In genomic region chr14:103512701-103513611, GRCh38 we compare ENCODE assay signal across 8 cellular contexts. TPM values are rescaled to one million over a fixed set of nuclear protein-coding genes. Genes with fewer than 3 reads are reported as not detected.
A peak's percentile ranks its signal among the peaks of the same experiment; 100 is the strongest.
DNase-seq lines count a peak whose midpoint lies in the region; ATAC-seq and TF ChIP-seq lines count a peak whose summit lies in the region.

No MANE protein-coding gene starts in this region.

- in situ Hi-C loops in GM23248 (cut with MboI), result no loop called here

- 22 to 23% methylated on average over 25 of the region's 25 CpGs for WGBS in GM23248 (ENCODE audit: low coverage in 1 of 2, low lambda C conversion rate in 2 of 2, missing lambda C conversion rate in 2 of 2), 2 experiments

- H3F3A ChIP-seq in GM23248 (ENCODE audit: insufficient read depth), result peaks cover 38% of the 10 kb centered on the region

- no peaks in the 10 kb centered on the region for H3K9me3 Mint-ChIP-seq in CD4-positive, alpha-beta T cell
- no peaks in the 10 kb centered on the region for H3K9me3 Mint-ChIP-seq in CD8-positive, alpha-beta T cell

- no peak overlapping the region for H3K4me3 Mint-ChIP-seq in CD4-positive, alpha-beta T cell
- no peak overlapping the region for H3K4me3 Mint-ChIP-seq in CD8-positive, alpha-beta T cell

- peak overlapping the region; percentile 91 for H3K27ac ChIP-seq in GM23248
- peak overlapping the region; percentile 65 for H3K27ac ChIP-seq in parathyroid adenoma
- H3K27ac ChIP-seq in CD4-positive, alpha-beta T cell (ENCODE audit: low read depth, low read length), result no peak overlapping the region
- H3K27ac ChIP-seq in CD8-positive, alpha-beta T cell (ENCODE audit: low read depth, low read length), result no peak overlapping the region

- H3K9me2 ChIP-seq in GM23248 (ENCODE audit: insufficient read depth), result no peaks in the 10 kb centered on the region

- TF ChIP-seq CTCF in fibroblast of pulmonary artery (IDR thresholded peaks at IDR 0.05; ENCODE audit: low read length, missing control alignments) (no peak), parathyroid adenoma (IDR thresholded peaks at IDR 0.05) (no peak)
- TF ChIP-seq CTCF in CD4-positive, alpha-beta T cell (IDR thresholded peaks at IDR 0.05), result no peak
- no peak for TF ChIP-seq CTCF in CD8-positive, alpha-beta T cell (IDR thresholded peaks at IDR 0.05)

- H3K27me3 Mint-ChIP-seq in CD4-positive, alpha-beta T cell, result no peaks in the 10 kb centered on the region
- H3K27me3 Mint-ChIP-seq in CD8-positive, alpha-beta T cell (ENCODE audit: low read depth), result no peaks in the 10 kb centered on the region

- H3K9ac ChIP-seq in GM23248 (peak overlapping the region; percentile 73), NT2/D1 (ENCODE audit: insufficient read length, low read depth) (peak overlapping the region; percentile 50), parathyroid adenoma (no peak overlapping the region)

- 0 out of 2 replicates have a peak, but pooled peaks cover 4% of the 10 kb centered on the region for H3K79me2 ChIP-seq in GM23248 (ENCODE audit: insufficient read depth)
- no peaks in the 10 kb centered on the region for H3K79me2 ChIP-seq in parathyroid adenoma

- no peaks in the 10 kb centered on the region for H3K4me1 Mint-ChIP-seq in CD4-positive, alpha-beta T cell (ENCODE audit: low read depth)
- H3K4me1 Mint-ChIP-seq in CD8-positive, alpha-beta T cell (ENCODE audit: low read depth), result no peaks in the 10 kb centered on the region

- peak overlapping the region; percentile 60 for H3K4me2 ChIP-seq in GM23248 (ENCODE audit: unreplicated experiment)
- H3K4me2 ChIP-seq in parathyroid adenoma (ENCODE audit: low read length), result no peak overlapping the region

- no peaks in the 10 kb centered on the region for H4K20me1 ChIP-seq in GM23248 (ENCODE audit: insufficient read depth)

- H3K27ac Mint-ChIP-seq in CD4-positive, alpha-beta T cell, result no peak overlapping the region
- H3K27ac Mint-ChIP-seq in CD8-positive, alpha-beta T cell, result no peak overlapping the region

- no peak for ATAC-seq in GM21515 (IDR thresholded peaks at IDR 0.05; ENCODE audit: unreplicated experiment)
- no peak for ATAC-seq in CD4-positive, alpha-beta T cell (ENCODE audit: poor library complexity)
- no peak for ATAC-seq in CD8-positive, alpha-beta T cell

- H2AFZ ChIP-seq in GM23248, result no peak overlapping the region
- H2AFZ ChIP-seq in parathyroid adenoma, result no peak overlapping the region

- DNase-seq in GM23248 (peak; percentile 99), NT2/D1 (ENCODE audit: low read depth, low spot score) (no peak), fibroblast of pulmonary artery (ENCODE audit: low read depth) (peak; percentile 47), OCI-M1 (lab: John Stamatoyannopoulos, UW) (no peak)
- no peak for DNase-seq in CD4-positive, alpha-beta T cell
- no peak for DNase-seq in CD8-positive, alpha-beta T cell

- H3K4me3 ChIP-seq in GM23248 (no peak overlapping the region), NT2/D1 (ENCODE audit: insufficient read length, low read depth) (no peak overlapping the region), fibroblast of pulmonary artery (replicated peaks; ENCODE audit: low read depth, low read length) (no peak overlapping the region), parathyroid adenoma (ENCODE audit: low read depth, low read length) (no peak overlapping the region)
- no peak overlapping the region for H3K4me3 ChIP-seq in CD8-positive, alpha-beta T cell (ENCODE audit: low read depth, low read length)

- H3K36me3 Mint-ChIP-seq in CD4-positive, alpha-beta T cell (ENCODE audit: low read depth), result peaks cover 25% of the 10 kb centered on the region
- H3K36me3 Mint-ChIP-seq in CD8-positive, alpha-beta T cell, result peaks cover 26% of the 10 kb centered on the region

- peaks cover 16% of the 10 kb centered on the region for H3K4me1 ChIP-seq in GM23248 (ENCODE audit: insufficient read depth)
- peaks cover 11% of the 10 kb centered on the region for H3K4me1 ChIP-seq in NT2/D1 (ENCODE audit: insufficient read depth, insufficient read length)
- peaks cover 12% of the 10 kb centered on the region for H3K4me1 ChIP-seq in parathyroid adenoma
- no peaks in the 10 kb centered on the region for H3K4me1 ChIP-seq in CD8-positive, alpha-beta T cell (ENCODE audit: insufficient read depth, low read length)

- H3K36me3 ChIP-seq in GM23248 (ENCODE audit: low read depth) (peaks cover 7% of the 10 kb centered on the region; the same call in 1 of the 2 replicates), NT2/D1 (ENCODE audit: insufficient read depth, insufficient read length, low read length) (peaks cover 39% of the 10 kb centered on the region), parathyroid adenoma (ENCODE audit: control insufficient read depth, insufficient read depth, low read length) (no peaks in the 10 kb centered on the region)
- peaks cover 5% of the 10 kb centered on the region for H3K36me3 ChIP-seq in CD8-positive, alpha-beta T cell (ENCODE audit: insufficient read depth, low read length)

- CTCF ChIA-PET in CD4-positive, alpha-beta T cell (lab: Charles Lee), result no interaction called here
- CTCF ChIA-PET in CD8-positive, alpha-beta T cell (lab: Charles Lee), result interaction anchor here (1.0 kb wide), 1 partner anchor 34 kb away, joined by 4 read pairs; no protein-coding TSS in a partner anchor

- no peaks in the 10 kb centered on the region for H3K27me3 ChIP-seq in GM23248 (replicated peaks; ENCODE audit: insufficient read depth)
- no peaks in the 10 kb centered on the region for H3K27me3 ChIP-seq in NT2/D1 (ENCODE audit: insufficient read depth, insufficient read length)
- no peaks in the 10 kb centered on the region for H3K27me3 ChIP-seq in parathyroid adenoma (ENCODE audit: control insufficient read depth, insufficient read depth, low read length)
- H3K27me3 ChIP-seq in CD4-positive, alpha-beta T cell (ENCODE audit: control insufficient read depth, insufficient read depth, low read length), result no peaks in the 10 kb centered on the region
- no peaks in the 10 kb centered on the region for H3K27me3 ChIP-seq in CD8-positive, alpha-beta T cell (ENCODE audit: insufficient read depth, low read length)

- intact Hi-C loops in CD4-positive, alpha-beta T cell (cut with DNase I, micrococcal nuclease), result no loop called here
- intact Hi-C loops in CD8-positive, alpha-beta T cell (cut with DNase I, micrococcal nuclease), result no loop called here

- H3K9me3 ChIP-seq in GM23248 (ENCODE audit: low read depth), result no peaks in the 10 kb centered on the region
- H3K9me3 ChIP-seq in NT2/D1 (ENCODE audit: insufficient read depth, low read length), result no peaks in the 10 kb centered on the region
- H3K9me3 ChIP-seq in parathyroid adenoma (ENCODE audit: control insufficient read depth, low read length), result no peaks in the 10 kb centered on the region
- no peaks in the 10 kb centered on the region for H3K9me3 ChIP-seq in CD4-positive, alpha-beta T cell (ENCODE audit: control insufficient read depth, low read length)
- H3K9me3 ChIP-seq in CD8-positive, alpha-beta T cell (ENCODE audit: low read length), result no peaks in the 10 kb centered on the region

- POLR2A ChIA-PET in CD4-positive, alpha-beta T cell (lab: Charles Lee), result no interaction called here
- POLR2A ChIA-PET in CD8-positive, alpha-beta T cell (lab: Charles Lee), result no interaction called here

RNA-seq across cellular contexts. Expression of gene CKB, which starts 9.7 kb away (rescaled TPM):
- 18.5 and 27.2 TPM in 2 replicates for total RNA-seq in GM23248 (2014; rRNA removed; shearing (Covaris generic))
- polyA plus RNA-seq in GM23248 (2016; fragmentation: Nextera tagmentation; extraction: Ambion mirVana), result 28.0 and 32.2 TPM in 2 replicates
- total RNA-seq in CD4-positive, alpha-beta T cell, result 1 to 10 TPM; 5.8 to 6.6 TPM
- total RNA-seq in CD8-positive, alpha-beta T cell, result 1 to 10 TPM; 6.5 TPM

RNA-seq across cellular contexts. Expression of gene TRMT61A, which starts 16.0 kb away (rescaled TPM):
- 13.2 and 15.0 TPM in 2 replicates for total RNA-seq in GM23248 (2014; rRNA removed; shearing (Covaris generic))
- polyA plus RNA-seq in GM23248 (2016; fragmentation: Nextera tagmentation; extraction: Ambion mirVana), result 12.7 and 13.3 TPM in 2 replicates
- 1 to 10 TPM; 9.2 to 9.8 TPM for total RNA-seq in CD4-positive, alpha-beta T cell
- total RNA-seq in CD8-positive, alpha-beta T cell, result 10 to 100 TPM; 10.9 to 11.6 TPM

RNA-seq across cellular contexts. Expression of gene BAG5, which starts 49.5 kb away (rescaled TPM):
- total RNA-seq in GM23248 (2014; rRNA removed; shearing (Covaris generic)), result 23.9 and 25.8 TPM in 2 replicates
- 28.6 and 29.1 TPM in 2 replicates for polyA plus RNA-seq in GM23248 (2016; fragmentation: Nextera tagmentation; extraction: Ambion mirVana)
- 10 to 100 TPM; 39.4 to 40.3 TPM for total RNA-seq in CD4-positive, alpha-beta T cell
- total RNA-seq in CD8-positive, alpha-beta T cell, result 10 to 100 TPM; 46.2 to 46.3 TPM

RNA-seq across cellular contexts. Expression of gene COA8, which starts 49.8 kb away (rescaled TPM):
- 28.9 and 45.8 TPM in 2 replicates for total RNA-seq in GM23248 (2014; rRNA removed; shearing (Covaris generic))
- polyA plus RNA-seq in GM23248 (2016; fragmentation: Nextera tagmentation; extraction: Ambion mirVana), result 96.3 and 108 TPM in 2 replicates
- 10 to 100 TPM in 1 of 2 experiments, 1 to 10 TPM in 1; 9.1 to 10.7 TPM for total RNA-seq in CD4-positive, alpha-beta T cell
- total RNA-seq in CD8-positive, alpha-beta T cell, result 10 to 100 TPM; 11.6 to 13.4 TPM

Comparison
In these comparisons a context has a peak if more than half of its experiments do, and no peak if none do; other contexts are left out.
1. DNase-seq: peak in GM23248 (single experiment) and fibroblast of pulmonary artery (single experiment); none in NT2/D1 (single experiment), OCI-M1 (single experiment), CD4-positive, alpha-beta T cell (0 of 10) and CD8-positive, alpha-beta T cell (0 of 7).
2. H3K27ac ChIP-seq: peak in GM23248 (single experiment) and parathyroid adenoma (single experiment); none in CD4-positive, alpha-beta T cell (single experiment) and CD8-positive, alpha-beta T cell (single experiment).